In the genomic region with DNA sequence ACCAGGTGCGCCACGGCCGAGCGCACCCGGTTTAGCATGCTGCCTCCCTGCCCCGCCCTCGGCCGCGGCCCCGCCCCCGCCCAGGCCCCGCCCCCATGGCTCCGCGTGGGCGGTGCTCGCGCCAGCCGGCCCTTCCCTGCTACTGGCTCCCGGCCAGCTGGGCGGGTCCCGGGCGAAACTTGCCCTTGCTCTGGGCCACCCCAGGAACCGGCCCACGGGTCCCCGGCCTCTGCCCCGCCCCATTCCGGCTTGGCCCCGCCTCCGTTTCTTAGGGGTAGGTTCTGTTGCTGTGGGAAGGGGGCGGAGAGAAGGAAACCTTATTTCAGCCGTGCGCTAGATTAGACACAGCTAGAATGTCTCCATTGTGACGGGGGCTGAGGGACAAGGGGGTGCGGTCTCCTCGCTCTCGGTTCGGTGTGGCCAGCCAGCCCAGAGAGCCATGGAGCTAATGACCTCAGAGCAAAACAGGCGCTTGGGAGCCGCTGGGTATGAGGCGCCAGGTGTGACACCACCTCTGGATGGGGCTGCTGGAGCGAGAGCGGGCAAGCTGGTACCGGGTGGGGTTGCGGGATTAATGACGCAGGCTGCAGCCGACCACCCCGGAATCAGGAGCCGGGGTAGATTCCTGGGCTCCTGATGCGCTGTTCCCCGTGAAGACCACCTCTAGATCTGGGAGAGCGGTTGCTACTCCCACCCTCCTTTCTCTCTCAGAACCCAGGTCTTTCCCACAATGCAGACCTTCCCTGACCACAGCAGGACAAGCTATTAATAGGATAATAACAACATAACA, we compare ENCODE assay signal across 8 cellular contexts. TPM values are rescaled to one million over a fixed set of nuclear protein-coding genes. Genes with fewer than 3 reads are reported as not detected.
DNase-seq lines count a peak whose midpoint lies in the region; ATAC-seq and TF ChIP-seq lines count a peak whose summit lies in the region.

A gene with protein sequence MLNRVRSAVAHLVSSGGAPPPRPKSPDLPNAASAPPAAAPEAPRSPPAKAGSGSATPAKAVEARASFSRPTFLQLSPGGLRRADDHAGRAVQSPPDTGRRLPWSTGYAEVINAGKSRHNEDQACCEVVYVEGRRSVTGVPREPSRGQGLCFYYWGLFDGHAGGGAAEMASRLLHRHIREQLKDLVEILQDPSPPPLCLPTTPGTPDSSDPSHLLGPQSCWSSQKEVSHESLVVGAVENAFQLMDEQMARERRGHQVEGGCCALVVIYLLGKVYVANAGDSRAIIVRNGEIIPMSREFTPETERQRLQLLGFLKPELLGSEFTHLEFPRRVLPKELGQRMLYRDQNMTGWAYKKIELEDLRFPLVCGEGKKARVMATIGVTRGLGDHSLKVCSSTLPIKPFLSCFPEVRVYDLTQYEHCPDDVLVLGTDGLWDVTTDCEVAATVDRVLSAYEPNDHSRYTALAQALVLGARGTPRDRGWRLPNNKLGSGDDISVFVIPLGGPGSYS (minus strand): TSS at position 69 of the 790 bp plus-strand sequence. CDS start 31 bp downstream, at position 38.

- H3K27ac ChIP-seq in AG04450 (ENCODE audit: low read depth, low read length): peak within 1 kb of the TSS; percentile 39

- peak within 1 kb of the TSS; percentile 68 for H3K4me3 ChIP-seq in AG04450 (ENCODE audit: low read depth, low read length)

- H3K9me3 ChIP-seq in AG04450 (ENCODE audit: control insufficient read depth, insufficient read depth, low read length): no peaks in the 10 kb centered on the region; the same call in 1 of the 2 replicates

- ATAC-seq in GM18861 (IDR thresholded peaks at IDR 0.05; ENCODE audit: unreplicated experiment) (peak; percentile 60), HG03095 (IDR thresholded peaks at IDR 0.05; ENCODE audit: unreplicated experiment) (peak; percentile 72)

- H3K27me3 ChIP-seq in AG04450 (ENCODE audit: control insufficient read depth, insufficient read depth, low read length): peaks cover 3% of the 10 kb centered on the region

- POLR2A ChIA-PET in AG04450 (lab: Yijun Ruan, JAX): interaction anchor here (0.6 to 1.5 kb wide), 10 partner anchors 11 to 358 kb away, joined by 3 to 9 read pairs (median 4); partner anchors contain the start of genes LRIG2, MOV10 and SLC16A1

- TF ChIP-seq CTCF in AG04450 (IDR thresholded peaks at IDR 0.05; ENCODE audit: low read depth, low read length): no peak

- CTCF ChIA-PET in AG04450 (lab: Charles Lee): interaction anchor here (0.6 to 12.0 kb wide), 59 partner anchors 8 to 1215 kb away, joined by 3 to 515 read pairs (median 5); partner anchors contain the start of genes CAPZA1, LRIG2, RHOC and SLC16A1

- peak; percentile 70 for DNase-seq in AG04450 (ENCODE audit: low read depth, low spot score)
- peak; percentile 93 for DNase-seq in NCI-H2227 (lab: John Stamatoyannopoulos, UW; ENCODE audit: unreplicated experiment)
- DNase-seq in activated CD4-positive, CD25-positive, alpha-beta regulatory T cell (lab: John Stamatoyannopoulos, UW): peak; percentile 92 to 96 (median 94)
- DNase-seq in central memory CD4-positive, alpha-beta T cell: peak; percentile 95
- DNase-seq in islet precursor cell: peak; percentile 99
- peak; percentile 76 to 97 for DNase-seq in stimulated activated CD4-positive, alpha-beta T cell treated with anti-CD3 and anti-CD28 coated beads, Interleukin-12 subunit alpha, Interleukin-12 subunit beta, amount 100 ng/mL, for 24 hours (ENCODE audit: low read depth in 2 of 2)

RNA-seq across cellular contexts. Expression of the gene that starts here (rescaled TPM):
- polyA plus RNA-seq in AG04450 (2011; rRNA removed): 1.3 and 2.1 TPM in 2 replicates
- 1.2 and 1.4 TPM in 2 replicates for polyA minus RNA-seq in AG04450 (2011; rRNA and poly(A)+ RNA removed)

Comparison
In these comparisons a context has a peak if more than half of its experiments do, and no peak if none do; other contexts are left out.
1. Peak in every context shown above with its lines: DNase-seq, ATAC-seq, H3K4me3 ChIP-seq and H3K27ac ChIP-seq.